34 cellular contexts compared by ENCODE assay signal in the genomic region with DNA sequence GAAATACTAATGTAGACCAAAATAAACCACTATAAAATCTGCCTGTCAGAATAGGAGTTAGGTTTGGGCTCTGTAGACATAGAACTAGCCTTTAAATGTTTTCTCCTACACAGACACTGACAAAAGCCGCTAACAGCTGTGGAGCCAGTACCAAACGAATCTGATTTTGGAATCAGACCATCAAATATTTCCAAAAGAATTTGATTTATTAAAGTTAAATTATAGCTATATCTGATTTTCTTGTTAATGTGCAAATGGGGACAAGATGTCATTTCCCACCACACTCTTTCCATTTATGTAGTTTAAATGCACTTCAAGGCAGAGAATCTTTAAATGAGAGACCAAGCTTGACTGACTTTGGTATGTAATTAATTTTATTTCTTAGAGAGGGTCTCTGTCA.
"Had no signal": no experiment of that assay in that cellular context is flagged by ENCODE, and none has a peak within 500 bp of the region (broad histone marks: within the 10 kb centered on the region; RNA-seq: fewer than 3 reads in every experiment).

No MANE protein-coding gene starts in this region.

- H3K4me2 ChIP-seq: KMS-11 had no signal

- H3K4me3 ChIP-seq: MG63 had no signal

- H3K27me3 ChIP-seq: MG63 had no signal

- H3K9ac ChIP-seq: KMS-11 had no signal

- H3K9me3 ChIP-seq: MG63 had no signal

- DNase-seq: Karpas-422, Kasumi-1, MG63, MM.1S, MV-4-11, NCI-H1048, NCI-H1092, NCI-H1092 treated with DMSO at 0.1 percent for 48 hours, NCI-H1105, NCI-H1105 treated with DMSO at 0.1 percent for 48 hours, NCI-H1417, NCI-H1417 treated with DMSO at 0.1 percent for 48 hours, NCI-H1436, NCI-H1436 treated with DMSO at 0.1 percent for 48 hours, NCI-H146, NCI-H1694, NCI-H1694 treated with DMSO at 0.1 percent for 48 hours, NCI-H187, NCI-H187 treated with DMSO at 0.1 percent for 48 hours, NCI-H1930, NCI-H2029, NCI-H2029 treated with DMSO at 0.1 percent for 48 hours, NCI-H2081, NCI-H2081 treated with DMSO at 0.1 percent for 48 hours, NCI-H2107, NCI-H2171, NCI-H2171 treated with DMSO at 0.1 percent for 48 hours, NCI-H2227 treated with DMSO at 0.1 percent for 48 hours, NCI-H226, NCI-H345, NCI-H446, NCI-H446 treated with DMSO at 0.1 percent for 48 hours, NCI-H510A had no signal

- H3K27ac ChIP-seq: KMS-11 had no signal

- H3K36me3 ChIP-seq: MG63 had no signal
